In the genomic region with DNA sequence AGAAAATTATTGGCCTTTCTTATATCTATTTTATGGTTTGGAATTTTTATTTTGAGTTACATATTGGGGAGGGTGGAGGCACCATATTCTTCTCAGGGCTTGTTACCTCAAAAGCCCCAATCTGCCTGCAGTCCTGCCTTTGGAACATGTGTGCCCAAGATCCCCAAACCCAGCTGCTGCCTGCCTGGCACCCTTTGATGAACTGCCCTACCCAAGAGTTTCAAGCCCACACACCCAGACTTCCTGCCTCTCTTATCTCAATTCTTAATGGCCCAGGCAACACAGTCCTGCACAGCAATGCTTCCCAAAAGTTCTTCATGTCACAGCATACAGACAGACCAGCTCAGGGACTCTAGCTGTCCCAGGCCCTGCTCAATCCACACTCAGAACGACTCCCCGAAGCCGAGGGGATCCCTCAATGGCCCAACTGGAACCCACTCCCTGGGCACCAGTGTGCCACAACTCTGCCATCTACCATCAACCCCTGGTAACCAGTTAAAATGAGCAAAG, we compare ENCODE assay signal across 12 cellular contexts. TPM values are rescaled to one million over a fixed set of nuclear protein-coding genes. Genes with fewer than 3 reads are reported as not detected.
DNase-seq lines count a peak whose midpoint lies in the region; ATAC-seq and TF ChIP-seq lines count a peak whose summit lies in the region.
"Had no signal": no experiment of that assay in that cellular context is flagged by ENCODE, and none has a peak within 500 bp of the region (broad histone marks: within the 10 kb centered on the region; RNA-seq: fewer than 3 reads in every experiment).

No MANE protein-coding gene starts in this region.

- no peak overlapping the region for H2AFZ ChIP-seq in smooth muscle cell (ENCODE audit: low read depth)

- no peaks in the 10 kb centered on the region for H3K27me3 ChIP-seq in RWPE2 (ENCODE audit: insufficient read depth, poor library complexity, severe bottlenecking)
- no peaks in the 10 kb centered on the region for H3K27me3 ChIP-seq in smooth muscle cell (ENCODE audit: low read depth)
- H3K27me3 ChIP-seq: Peyer's patch had no signal

- peak overlapping the region; percentile 34 for H3K27ac ChIP-seq in RWPE2 (ENCODE audit: poor library complexity, severe bottlenecking)
- H3K27ac ChIP-seq in smooth muscle cell (ENCODE audit: low read depth): peak overlapping the region; percentile 95
- H3K27ac ChIP-seq: neutrophil had no signal

- DNase-seq in H4 (ENCODE audit: low spot score) (peak; percentile 33), RWPE2 (ENCODE audit: low spot score) (no peak), islet precursor cell (peak; percentile 51), smooth muscle cell (lab: John Stamatoyannopoulos, UW; ENCODE audit: unreplicated experiment) (no peak), left lobe of liver (ENCODE audit: low spot score) (no peak), NCI-H748 treated with DMSO at 0.1 percent for 48 hours (lab: John Stamatoyannopoulos, UW) (no peak), cerebellum (ENCODE audit: low spot score) (no peak)
- DNase-seq: Peyer's patch had no signal

- no peak overlapping the region for H3K9ac ChIP-seq in smooth muscle cell (ENCODE audit: low read depth)

- H3K4me2 ChIP-seq in smooth muscle cell: peak overlapping the region; percentile 33

- 75% methylated on average over 3 of the region's 3 CpGs for WGBS in smooth muscle cell (ENCODE audit: low lambda C conversion rate)

- H3K4me1 ChIP-seq in RWPE2 (ENCODE audit: insufficient read depth, poor library complexity, severe bottlenecking): peaks cover 16% of the 10 kb centered on the region
- H3K4me1 ChIP-seq in smooth muscle cell (ENCODE audit: low read depth): peaks cover 5% of the 10 kb centered on the region
- H3K4me1 ChIP-seq: Peyer's patch had no signal

- H3F3A ChIP-seq in smooth muscle cell (ENCODE audit: low read depth): no peaks in the 10 kb centered on the region

- H3K4me3 ChIP-seq in RWPE2 (ENCODE audit: severe bottlenecking) (no peak overlapping the region), smooth muscle cell (no peak overlapping the region)
- H3K4me3 ChIP-seq: Peyer's patch had no signal

- ATAC-seq in RWPE2 (ENCODE audit: low read depth): no peak
- no peak for ATAC-seq in left lobe of liver
- ATAC-seq in HG02970 (IDR thresholded peaks at IDR 0.05; ENCODE audit: low FRiP score, unreplicated experiment): no peak
- ATAC-seq: T-cell had no signal

- no peaks in the 10 kb centered on the region for H3K9me3 ChIP-seq in RWPE2 (ENCODE audit: severe bottlenecking)
- no peaks in the 10 kb centered on the region for H3K9me3 ChIP-seq in smooth muscle cell (replicated peaks; ENCODE audit: low read depth)
- H3K9me3 ChIP-seq: neutrophil, Peyer's patch had no signal

- TF ChIP-seq CTCF in RWPE2 (IDR thresholded peaks at IDR 0.05; ENCODE audit: poor library complexity, severe bottlenecking) (no peak), smooth muscle cell (IDR thresholded peaks at IDR 0.05; ENCODE audit: borderline replicate concordance, insufficient read depth, poor library complexity, severe bottlenecking) (no peak)

- H3K79me2 ChIP-seq in smooth muscle cell (ENCODE audit: low read depth): no peaks in the 10 kb centered on the region

- no peaks in the 10 kb centered on the region for H4K20me1 ChIP-seq in smooth muscle cell (ENCODE audit: low read depth)

- H3K36me3 ChIP-seq in RWPE2 (ENCODE audit: low read depth): no peaks in the 10 kb centered on the region
- no peaks in the 10 kb centered on the region for H3K36me3 ChIP-seq in smooth muscle cell (ENCODE audit: low read depth)
- H3K36me3 ChIP-seq: neutrophil, Peyer's patch had no signal

RNA-seq across cellular contexts. Expression of a gene that starts 19.2 kb away (rescaled TPM):
- total RNA-seq in H4 (2014; rRNA removed; shearing (Covaris generic)): 0.55 and 2.1 TPM in 2 replicates
- total RNA-seq in smooth muscle cell (2.2 and 5.9 TPM in 2 replicates), left lobe of liver (0.48 TPM), cerebellum (3.9 TPM)
- 6.0 and 9.7 TPM in 2 replicates for polyA plus RNA-seq in smooth muscle cell
- total RNA-seq: activated T-helper 2 cell treated with anti-CD3 and anti-CD28 coated beads, Interferon-gamma antibody, Interleukin-2, Interleukin-4, amounts not matched to agents 10 μg/mL and 5 μg/mL and 100 μg/mL, durations not matched to agents 14 hours and 24 hours and 36 hours; T-cell had no signal

Comparison
In these comparisons a context has a peak if more than half of its experiments do, and no peak if none do; other contexts are left out.
1. DNase-seq: peak in H4 (single experiment) and islet precursor cell (single experiment); none in RWPE2 (single experiment), smooth muscle cell (single experiment), left lobe of liver (single experiment), NCI-H748 treated with DMSO at 0.1 percent for 48 hours (single experiment) and cerebellum (single experiment).